In the genomic region with DNA sequence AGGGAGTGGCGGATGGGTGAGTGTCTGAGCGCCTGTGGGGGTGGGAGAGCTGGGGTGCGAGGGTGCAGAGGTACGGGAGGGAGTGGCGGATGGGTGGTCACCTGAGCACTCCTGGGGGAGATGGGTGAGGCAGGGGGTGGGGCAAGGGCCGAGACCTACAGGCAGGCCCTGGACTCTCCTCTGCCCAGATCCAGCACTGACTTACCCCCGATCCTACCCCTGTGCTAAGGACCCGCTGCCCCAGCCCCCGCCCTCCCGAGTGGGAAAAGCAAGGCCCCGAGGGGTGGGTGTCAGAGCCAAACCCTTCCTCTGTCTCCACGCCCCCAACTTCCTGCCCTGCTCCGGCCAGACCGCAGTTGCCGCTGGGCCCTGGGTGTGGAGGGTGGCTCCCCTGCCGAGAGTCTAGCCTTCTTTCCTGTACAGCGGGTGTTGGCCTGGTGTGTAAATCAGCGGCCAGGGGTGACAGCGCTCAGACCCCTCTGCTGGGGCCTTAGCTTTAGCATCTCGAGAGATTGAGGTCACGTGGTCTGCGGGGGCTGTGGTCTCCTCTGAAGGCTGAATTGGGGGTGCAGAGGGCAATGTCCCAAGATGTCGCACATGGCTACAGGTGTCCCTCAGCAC, we compare ENCODE assay signal across 26 cellular contexts. TPM values are rescaled to one million over a fixed set of nuclear protein-coding genes. Genes with fewer than 3 reads are reported as not detected.
A peak's percentile ranks its signal among the peaks of the same experiment; 100 is the strongest.
DNase-seq lines count a peak whose midpoint lies in the region; ATAC-seq, FAIRE-seq and TF ChIP-seq lines count a peak whose summit lies in the region.
"Had no signal": no experiment of that assay in that cellular context is flagged by ENCODE, and none has a peak within 500 bp of the region (broad histone marks: within the 10 kb centered on the region; RNA-seq: fewer than 3 reads in every experiment).

No MANE protein-coding gene starts in this region.

- TF ChIP-seq POLR2A in HepG2 (IDR thresholded peaks at IDR 0.05; ENCODE audit: insufficient read depth in 1 of 2, low read depth in 2 of 2, low read length in 2 of 2) (no peak), sigmoid colon (IDR thresholded peaks at IDR 0.05) (no peak)

- no peak overlapping the region for H3K9ac ChIP-seq in HepG2 (ENCODE audit: insufficient read depth, low read depth, low read length)

- no peaks in the 10 kb centered on the region for H3K36me3 Mint-ChIP-seq in activated naive CD4-positive, alpha-beta T cell treated with anti-CD3 and anti-CD28 coated beads, Interleukin-2, amount 10 ng/mL, durations not matched to agents 7 days and 5 days
- H3K36me3 Mint-ChIP-seq in activated naive CD4-positive, alpha-beta T cell treated with anti-CD3 and anti-CD28 coated beads, Interleukin-2, amount 50 U/mL, for 72 hours = no peaks in the 10 kb centered on the region
- peaks cover 4% of the 10 kb centered on the region for H3K36me3 Mint-ChIP-seq in central memory CD8-positive, alpha-beta T cell (ENCODE audit: insufficient read depth)
- peaks cover 9% of the 10 kb centered on the region for H3K36me3 Mint-ChIP-seq in T-cell

- no peak overlapping the region for H3K4me3 Mint-ChIP-seq in activated naive CD4-positive, alpha-beta T cell treated with anti-CD3 and anti-CD28 coated beads, Interleukin-2, amount 10 ng/mL, durations not matched to agents 7 days and 5 days
- H3K4me3 Mint-ChIP-seq in central memory CD8-positive, alpha-beta T cell = peak overlapping the region; percentile 9
- H3K4me3 Mint-ChIP-seq in T-cell = no peak overlapping the region
- H3K4me3 Mint-ChIP-seq: B cell had no signal

- no peak for FAIRE-seq in HepG2 (lab: Jason Lieb, UNC)
- FAIRE-seq: A204.1, bronchial epithelial cell, GM12878, HTR-8/SVneo, islet of Langerhans had no signal

- no peak for TF ChIP-seq CTCF in HepG2 (CRISPR knock-in tag; IDR thresholded peaks at IDR 0.05)
- no peak for TF ChIP-seq CTCF in sigmoid colon (IDR thresholded peaks at IDR 0.05)

- no peak overlapping the region for H3K27ac ChIP-seq in HepG2 (ENCODE audit: extremely low read length, insufficient read depth, low read length)
- no peak overlapping the region for H3K27ac ChIP-seq in sigmoid colon
- H3K27ac ChIP-seq: adrenal gland, epithelial cell of prostate, ovary, right lobe of liver, VCaP had no signal

- no peak for TF ChIP-seq EP300 in HepG2 (IDR thresholded peaks at IDR 0.05; ENCODE audit: low read depth in 2 of 2, low read length in 2 of 2)
- no peak for TF ChIP-seq EP300 in HepG2 (CRISPR knock-in tag; IDR thresholded peaks at IDR 0.05; ENCODE audit: borderline replicate concordance)
- TF ChIP-seq EP300 in sigmoid colon (IDR thresholded peaks at IDR 0.05) = no peak

- H3K79me2 ChIP-seq in HepG2 (ENCODE audit: insufficient read depth, low read length) = no peaks in the 10 kb centered on the region

- TF ChIP-seq RAD21 in HepG2 (CRISPR knock-in tag; IDR thresholded peaks at IDR 0.05) = no peak

- H3K27me3 Mint-ChIP-seq in activated naive CD4-positive, alpha-beta T cell treated with anti-CD3 and anti-CD28 coated beads, Interleukin-2, amount 10 ng/mL, durations not matched to agents 7 days and 5 days = no peaks in the 10 kb centered on the region
- no peaks in the 10 kb centered on the region for H3K27me3 Mint-ChIP-seq in central memory CD8-positive, alpha-beta T cell
- no peaks in the 10 kb centered on the region for H3K27me3 Mint-ChIP-seq in T-cell
- H3K27me3 Mint-ChIP-seq: B cell had no signal

- H2AFZ ChIP-seq in HepG2 (ENCODE audit: low read length) = no peak overlapping the region

- intact Hi-C loops in HepG2 (cut with micrococcal nuclease; ENCODE audit: unreplicated experiment) = no loop called here
- intact Hi-C loops in sigmoid colon (cut with DNase I) = no loop called here

- no peaks in the 10 kb centered on the region for H3K9me3 Mint-ChIP-seq in activated naive CD4-positive, alpha-beta T cell treated with anti-CD3 and anti-CD28 coated beads, Interleukin-2, amount 10 ng/mL, durations not matched to agents 7 days and 5 days
- H3K9me3 Mint-ChIP-seq in activated naive CD4-positive, alpha-beta T cell treated with anti-CD3 and anti-CD28 coated beads, Interleukin-2, amount 50 U/mL, for 72 hours = no peaks in the 10 kb centered on the region
- H3K9me3 Mint-ChIP-seq in central memory CD8-positive, alpha-beta T cell = no peaks in the 10 kb centered on the region
- H3K9me3 Mint-ChIP-seq in T-cell = no peaks in the 10 kb centered on the region

- H3K4me1 Mint-ChIP-seq in activated naive CD4-positive, alpha-beta T cell treated with anti-CD3 and anti-CD28 coated beads, Interleukin-2, amount 10 ng/mL, durations not matched to agents 7 days and 5 days = no peaks in the 10 kb centered on the region
- H3K4me1 Mint-ChIP-seq in central memory CD8-positive, alpha-beta T cell = no peaks in the 10 kb centered on the region
- no peaks in the 10 kb centered on the region for H3K4me1 Mint-ChIP-seq in T-cell

- no peak overlapping the region for H3K27ac Mint-ChIP-seq in activated naive CD4-positive, alpha-beta T cell treated with anti-CD3 and anti-CD28 coated beads, Interleukin-2, amount 10 ng/mL, durations not matched to agents 7 days and 5 days
- no peak overlapping the region for H3K27ac Mint-ChIP-seq in activated naive CD4-positive, alpha-beta T cell treated with anti-CD3 and anti-CD28 coated beads, Interleukin-2, amount 50 U/mL, for 72 hours
- no peak overlapping the region for H3K27ac Mint-ChIP-seq in central memory CD8-positive, alpha-beta T cell (ENCODE audit: low read depth)
- H3K27ac Mint-ChIP-seq in T-cell = no peak overlapping the region
- H3K27ac Mint-ChIP-seq: B cell had no signal

- no peak overlapping the region for H3K4me2 ChIP-seq in HepG2 (ENCODE audit: low read depth, low read length)

- WGBS in HepG2 (ENCODE audit: low lambda C conversion rate) = 97% methylated on average over 17 of the region's 23 CpGs
- 76 to 90% methylated on average over 23 of the region's 23 CpGs for WGBS in sigmoid colon, 2 donors

- H3K9me3 ChIP-seq in HepG2 (ENCODE audit: low read length) (no peaks in the 10 kb centered on the region), sigmoid colon (no peaks in the 10 kb centered on the region)
- H3K9me3 ChIP-seq: adrenal gland, ovary, right lobe of liver had no signal

- ATAC-seq in activated naive CD4-positive, alpha-beta T cell treated with anti-CD3 and anti-CD28 coated beads, Interleukin-2, amount 50 U/mL, for 72 hours = no peak
- ATAC-seq in central memory CD8-positive, alpha-beta T cell (replicated peaks; ENCODE audit: extremely low read depth, poor library complexity, severe bottlenecking) = no peak
- ATAC-seq in HepG2 (peak; percentile 13), T-cell (replicated peaks in 1 of 4) (no peak)
- ATAC-seq: GM12878 had no signal

- H3K4me1 ChIP-seq in HepG2 (ENCODE audit: insufficient read depth, low read length) = no peaks in the 10 kb centered on the region
- H3K4me1 ChIP-seq in sigmoid colon = peaks cover 0 to 15% (median 12%) of the 10 kb centered on the region in 4 donors
- H3K4me1 ChIP-seq: adrenal gland, right lobe of liver had no signal

- H4K20me1 ChIP-seq in HepG2 (ENCODE audit: insufficient read depth, low read length) = peaks cover 9% of the 10 kb centered on the region; the same call in 1 of the 2 replicates

- CTCF ChIA-PET in activated naive CD4-positive, alpha-beta T cell treated with anti-CD3 and anti-CD28 coated beads, Interleukin-2, amount 10 ng/mL, durations not matched to agents 7 days and 5 days (lab: Charles Lee) = no interaction called here
- CTCF ChIA-PET in HepG2 (lab: Yijun Ruan, JAX; ENCODE audit: low intra/inter-chr PET ratio, low total read pairs) = no interaction called here
- CTCF ChIA-PET in T-cell (lab: Charles Lee) = no interaction called here

- POLR2A ChIA-PET in HepG2 (lab: Yijun Ruan, JAX) = interaction anchor here (1.1 kb wide), 1 partner anchor 11 kb away, joined by 4 read pairs; no protein-coding TSS in a partner anchor
- POLR2A ChIA-PET in T-cell (lab: Charles Lee) = no interaction called here

- BruUV-seq in HepG2 (replicated peaks; lab: Mats Ljungman, UMichigan) = no TSS peak

- H3K27me3 ChIP-seq in HepG2 (ENCODE audit: control insufficient read depth in 1 of 2, insufficient read depth in 2 of 2, low read length in 2 of 2) (no peaks in the 10 kb centered on the region), sigmoid colon (no peaks in the 10 kb centered on the region)
- H3K27me3 ChIP-seq: adrenal gland, ovary, right lobe of liver had no signal

- DNase-seq in activated naive CD4-positive, alpha-beta T cell treated with anti-CD3 and anti-CD28 coated beads, Interleukin-2, amount 10 ng/mL, durations not matched to agents 7 days and 5 days = peak; percentile 14
- DNase-seq in activated naive CD4-positive, alpha-beta T cell treated with anti-CD3 and anti-CD28 coated beads, Interleukin-2, amount 50 U/mL, for 72 hours (ENCODE audit: low spot score in 2 of 2) = no peak
- no peak for DNase-seq in central memory CD8-positive, alpha-beta T cell (ENCODE audit: low spot score in 2 of 2)
- DNase-seq in HepG2 (ENCODE audit: low spot score) = no peak
- peak; percentile 56 for DNase-seq in sigmoid colon
- no peak for DNase-seq in SHP77 (lab: John Stamatoyannopoulos, UW)
- no peak for DNase-seq in KG1 (lab: John Stamatoyannopoulos, UW)
- DNase-seq in T-cell = no peak
- DNase-seq: activated CD4-positive, alpha-beta T cell treated with anti-CD3 and anti-CD28 coated beads, Interleukin-2, amount 50 U/mL, for 4 hours; DMS79 treated with DMSO at 0.1 percent for 48 hours; mammary epithelial cell; NCI-H1048; NCI-H187; NCI-H774; stimulated activated CD8-positive, alpha-beta memory T cell treated with anti-CD3 and anti-CD28 coated beads, Interleukin-4, amount 100 ng/mL, for 48 hours had no signal

- in situ Hi-C loops in HepG2 (cut with HindIII; ENCODE audit: extremely low pct_ligation_motif_present, low pct_unique_long_range_greater_than_20kb) = no loop called here

- H3K4me3 ChIP-seq in HepG2 (replicated peaks in 1 of 3; ENCODE audit: insufficient read depth in 1 of 3, low read depth in 2 of 3, low read length in 3 of 3) = no peak overlapping the region
- no peak overlapping the region for H3K4me3 ChIP-seq in sigmoid colon
- H3K4me3 ChIP-seq: adrenal gland, GM12878, ovary, right lobe of liver had no signal

- H3K36me3 ChIP-seq in HepG2 (replicated peaks in 1 of 2; ENCODE audit: control insufficient read depth in 1 of 2, insufficient read depth in 2 of 2, low read length in 2 of 2) = peaks cover 8 to 33% of the 10 kb centered on the region in 2 experiments; a peak in 4 of 5 replicates
- peaks cover 15 to 38% (median 22%) of the 10 kb centered on the region in 4 donors for H3K36me3 ChIP-seq in sigmoid colon
- H3K36me3 ChIP-seq: adrenal gland, ovary had no signal

RNA-seq across cellular contexts. Expression of gene BOK, which starts 12.5 kb away (rescaled TPM):
- total RNA-seq in activated naive CD4-positive, alpha-beta T cell treated with anti-CD3 and anti-CD28 coated beads, Interleukin-2, amount 50 U/mL, for 72 hours = under 1 TPM in 1 of 2 donors, not detected in 1; 0.35 TPM
- 30.2 and 35.5 TPM in 2 replicates for total RNA-seq in HepG2 (2016; rRNA removed; fragmentation: Illumina TruSeq; extraction: Trizol)
- total RNA-seq in HepG2 (2016; cell fraction: cytosol; rRNA removed; fragmentation: Illumina TruSeq; extraction: Trizol; ENCODE audit: low read depth) = 22.2 and 23.9 TPM in 2 replicates
- 28.1 and 36.4 TPM in 2 replicates for total RNA-seq in HepG2 (2016; cell fraction: insoluble cytoplasmic fraction; rRNA removed; fragmentation: Illumina TruSeq; extraction: Trizol)
- 58.8 and 67.3 TPM in 2 replicates for total RNA-seq in HepG2 (2016; cell fraction: membrane; rRNA removed; fragmentation: Illumina TruSeq; extraction: Trizol)
- total RNA-seq in HepG2 (2016; cell fraction: nucleus; rRNA removed; fragmentation: Illumina TruSeq; extraction: Trizol) = 18.8 and 20.8 TPM in 2 replicates
- 39.2 and 58.1 TPM in 2 replicates for polyA plus RNA-seq in HepG2 (2011; rRNA removed)
- 49.3 and 71.9 TPM in 2 replicates for polyA plus RNA-seq in HepG2 (2011; cell fraction: cytosol; rRNA removed)
- polyA plus RNA-seq in HepG2 (2011; cell fraction: nucleus; rRNA removed) = 101 and 104 TPM in 2 replicates
- polyA plus RNA-seq in HepG2 (2012) = 43.9 and 55.3 TPM in 2 replicates
- 28.1 and 33.7 TPM in 2 replicates for polyA plus RNA-seq in HepG2 (2016; cell fraction: cytosol; fragmentation: Illumina TruSeq; extraction: Trizol; ENCODE audit: low read depth)
- 37.9 and 46.1 TPM in 2 replicates for polyA plus RNA-seq in HepG2 (2016; cell fraction: insoluble cytoplasmic fraction; fragmentation: Illumina TruSeq; extraction: Trizol; ENCODE audit: low read depth)
- polyA plus RNA-seq in HepG2 (2016; cell fraction: membrane; fragmentation: Illumina TruSeq; extraction: Trizol; ENCODE audit: low read depth) = 64.2 and 66.8 TPM in 2 replicates
- 41.2 and 42.5 TPM in 2 replicates for polyA plus RNA-seq in HepG2 (2016; cell fraction: nucleus; fragmentation: Illumina TruSeq; extraction: Trizol; ENCODE audit: insufficient read depth, low read depth)
- 10.1 and 74.6 TPM in 2 replicates for polyA minus RNA-seq in HepG2 (2011; rRNA and poly(A)+ RNA removed; ENCODE audit: low replicate concordance)
- polyA minus RNA-seq in HepG2 (2011; cell fraction: cytosol; rRNA and poly(A)+ RNA removed) = 39.7 and 41.5 TPM in 2 replicates
- polyA minus RNA-seq in HepG2 (2011; cell fraction: nucleus; rRNA and poly(A)+ RNA removed) = 9.9 and 12.7 TPM in 2 replicates
- total RNA-seq in sigmoid colon = 100 to 1,000 TPM in 1 of 4 donors, 10 to 100 TPM in 3; 46.6 to 112 (median 81.0) TPM
- polyA plus RNA-seq in sigmoid colon = 10 to 100 TPM in 1 of 3 donors, 1 to 10 TPM in 2; 6.2 to 12.7 (median 8.4) TPM
- under 1 TPM in 3 of 5 donors, not detected in 2; 0.20 to 0.89 (median 0.35) TPM for total RNA-seq in T-cell

Comparison
In these comparisons a context has a peak if more than half of its experiments do, and no peak if none do; other contexts are left out.
1. DNase-seq: peak in activated naive CD4-positive, alpha-beta T cell treated with anti-CD3 and anti-CD28 coated beads, Interleukin-2, amount 10 ng/mL, durations not matched to agents 7 days and 5 days (single experiment) and sigmoid colon (single experiment); none in activated naive CD4-positive, alpha-beta T cell treated with anti-CD3 and anti-CD28 coated beads, Interleukin-2, amount 50 U/mL, for 72 hours (0 of 2), central memory CD8-positive, alpha-beta T cell (0 of 2), HepG2 (single experiment), SHP77 (0 of 2), KG1 (single experiment) and T-cell (0 of 34).
2. RNA of gene BOK, which starts 12.5 kb away (total RNA-seq): 46.6 to 112 TPM in sigmoid colon and 18.8 to 67.3 TPM in HepG2; 0.35 TPM in activated naive CD4-positive, alpha-beta T cell treated with anti-CD3 and anti-CD28 coated beads, Interleukin-2, amount 50 U/mL, for 72 hours and 0.20 to 0.89 TPM in T-cell; every median in the first group is over 10 times any median in the second.